In the genomic region with DNA sequence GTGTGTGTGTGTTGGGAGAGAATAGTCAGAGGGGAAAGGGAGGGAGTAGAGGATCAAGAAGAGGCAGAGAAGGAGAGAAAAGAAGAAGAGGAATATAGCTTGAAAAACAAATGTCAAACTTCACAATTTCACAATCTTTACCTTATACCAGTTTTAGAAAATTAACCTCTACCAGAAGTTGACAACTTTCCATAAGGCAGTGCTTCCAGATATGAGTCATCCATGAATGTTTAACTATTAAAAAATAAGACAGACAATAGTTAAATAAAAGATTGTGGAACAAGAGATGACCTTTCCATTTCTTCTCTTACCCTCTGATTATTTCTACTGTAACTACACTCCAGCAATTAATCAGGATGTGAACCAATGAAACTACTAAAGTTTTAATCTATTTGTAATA, we compare ENCODE assay signal across 24 cellular contexts.
DNase-seq lines count a peak whose midpoint lies in the region; TF ChIP-seq lines count a peak whose summit lies in the region.
"Had no signal": no experiment of that assay in that cellular context is flagged by ENCODE, and none has a peak within 500 bp of the region (broad histone marks: within the 10 kb centered on the region; RNA-seq: fewer than 3 reads in every experiment).

No MANE protein-coding gene starts in this region.

- no peaks in the 10 kb centered on the region for H3K9me3 ChIP-seq in mammary epithelial cell (replicated peaks; ENCODE audit: insufficient read depth, low read length)
- no peaks in the 10 kb centered on the region for H3K9me3 ChIP-seq in Peyer's patch
- H3K9me3 ChIP-seq: testis had no signal

- peak; percentile 23 for DNase-seq in MCF 10A (ENCODE audit: unreplicated experiment)
- no peak for DNase-seq in mammary epithelial cell
- peak; percentile 17 for DNase-seq in amniotic epithelial cell (ENCODE audit: low read depth)
- DNase-seq in fibroblast of pulmonary artery (ENCODE audit: low read depth), result peak; percentile 13
- no peak for DNase-seq in superior temporal gyrus (ENCODE audit: extremely low spot score)
- DNase-seq in Peyer's patch, result no peak
- no peak for DNase-seq in amniotic stem cell (lab: John Stamatoyannopoulos, UW)
- no peak for DNase-seq in activated CD8-positive, alpha-beta memory T cell treated with anti-CD3 and anti-CD28 coated beads, Interleukin-2, amount 50 U/mL, for 4 hours
- DNase-seq: activated CD4-positive, alpha-beta memory T cell treated with anti-CD3 and anti-CD28 coated beads, Interleukin-2, amount 10 ng/mL, durations not matched to agents 7 days and 5 days; activated CD4-positive, CD25-positive, alpha-beta regulatory T cell treated with anti-CD3 and anti-CD28 coated beads, Interleukin-2, amount 50 U/mL, for 72 hours; CD8-positive, alpha-beta T cell; cerebellar nuclear complex; DMS153; H7; naive B cell; NCI-H1092 treated with DMSO at 0.1 percent for 48 hours; NCI-H187 treated with DMSO at 0.1 percent for 48 hours; NCI-H69; stimulated activated naive CD4-positive, alpha-beta T cell; testis had no signal

- no peaks in the 10 kb centered on the region for H3K36me3 Mint-ChIP-seq in MCF 10A (ENCODE audit: insufficient read depth, unreplicated experiment)
- H3K36me3 Mint-ChIP-seq: activated naive CD8-positive, alpha-beta T cell; CD8-positive, alpha-beta T cell; IgD-negative memory B cell; naive B cell had no signal

- CTCF ChIA-PET in MCF 10A (lab: Yijun Ruan, JAX), result no interaction called here
- CTCF ChIA-PET in mammary epithelial cell (lab: Charles Lee; ENCODE audit: low non-redundant PET), result no interaction called here

- H3K36me3 ChIP-seq in mammary epithelial cell (ENCODE audit: insufficient read depth, low read length) (no peaks in the 10 kb centered on the region), Peyer's patch (no peaks in the 10 kb centered on the region)

- no peaks in the 10 kb centered on the region for H3K9me3 Mint-ChIP-seq in MCF 10A (ENCODE audit: unreplicated experiment)
- H3K9me3 Mint-ChIP-seq: activated CD4-positive, alpha-beta memory T cell treated with anti-CD3 and anti-CD28 coated beads, Interleukin-2, amount 10 ng/mL, durations not matched to agents 7 days and 5 days; CD8-positive, alpha-beta T cell; IgD-negative memory B cell had no signal

- no peak for TF ChIP-seq POLR2A in Peyer's patch (IDR thresholded peaks at IDR 0.05)

- TF ChIP-seq CTCF in MCF 10A (IDR thresholded peaks at IDR 0.05; ENCODE audit: unreplicated experiment), result no peak
- no peak for TF ChIP-seq CTCF in mammary epithelial cell (conservative IDR thresholded peaks at IDR 0.05 in 1 of 2, IDR thresholded peaks at IDR 0.05 in 1 of 2; ENCODE audit: extremely low read depth in 1 of 2, insufficient read depth in 1 of 2, low read depth in 1 of 2, low read length in 2 of 2)
- TF ChIP-seq CTCF in fibroblast of pulmonary artery (IDR thresholded peaks at IDR 0.05; ENCODE audit: low read length, missing control alignments), result no peak
- no peak for TF ChIP-seq CTCF in Peyer's patch (IDR thresholded peaks at IDR 0.05)

- no peak overlapping the region for H3K9ac ChIP-seq in mammary epithelial cell (ENCODE audit: insufficient read depth, low read length)

- H3K27ac Mint-ChIP-seq in MCF 10A (ENCODE audit: low read depth, unreplicated experiment), result peak overlapping the region; percentile 20
- H3K27ac Mint-ChIP-seq: activated CD4-positive, alpha-beta memory T cell treated with anti-CD3 and anti-CD28 coated beads, Interleukin-2, amount 10 ng/mL, durations not matched to agents 7 days and 5 days; activated naive CD8-positive, alpha-beta T cell; CD8-positive, alpha-beta T cell; IgD-negative memory B cell; naive B cell had no signal

- H3K27me3 ChIP-seq in mammary epithelial cell (ENCODE audit: insufficient read depth, low read length), result no peaks in the 10 kb centered on the region
- H3K27me3 ChIP-seq in Peyer's patch, result no peaks in the 10 kb centered on the region
- H3K27me3 ChIP-seq: hepatocyte, testis had no signal

- intact Hi-C loops in MCF 10A (cut with micrococcal nuclease), result no loop called here
- intact Hi-C loops in mammary epithelial cell (cut with micrococcal nuclease), result no loop called here

- peaks cover 16% of the 10 kb centered on the region for H3K4me1 Mint-ChIP-seq in MCF 10A (ENCODE audit: insufficient read depth, unreplicated experiment)
- H3K4me1 Mint-ChIP-seq: activated CD4-positive, alpha-beta memory T cell treated with anti-CD3 and anti-CD28 coated beads, Interleukin-2, amount 10 ng/mL, durations not matched to agents 7 days and 5 days; IgD-negative memory B cell; naive B cell had no signal

- H3K79me2 ChIP-seq in mammary epithelial cell (ENCODE audit: insufficient read depth, low read length), result no peaks in the 10 kb centered on the region
- H3K79me2 ChIP-seq: hepatocyte had no signal

- POLR2A ChIA-PET in MCF 10A (lab: Yijun Ruan, JAX), result interaction anchor here (0.6 kb wide), 1 partner anchor 13 kb away, joined by 3 read pairs; no protein-coding TSS in a partner anchor

- H3K27me3 Mint-ChIP-seq in MCF 10A (ENCODE audit: insufficient read depth, unreplicated experiment), result no peaks in the 10 kb centered on the region
- H3K27me3 Mint-ChIP-seq: activated CD4-positive, alpha-beta memory T cell treated with anti-CD3 and anti-CD28 coated beads, Interleukin-2, amount 10 ng/mL, durations not matched to agents 7 days and 5 days had no signal

- H4K20me1 ChIP-seq in mammary epithelial cell (ENCODE audit: insufficient read depth, low read length), result no peaks in the 10 kb centered on the region

- dilution Hi-C loops in mammary epithelial cell (cut with HindIII; ENCODE audit: low sequenced_read_pairs), result no loop called here

- no peak overlapping the region for H3K4me2 ChIP-seq in mammary epithelial cell (ENCODE audit: insufficient read depth, low read depth, low read length)
- H3K4me2 ChIP-seq: hepatocyte had no signal

- no peak overlapping the region for H3K27ac ChIP-seq in mammary epithelial cell (ENCODE audit: insufficient read depth, low read depth, low read length)
- H3K27ac ChIP-seq in Peyer's patch, result no peak overlapping the region
- H3K27ac ChIP-seq: 22Rv1, hepatocyte, testis had no signal

- in situ Hi-C loops in mammary epithelial cell (cut with MboI; ENCODE audit: low sequenced_read_pairs in 2 of 2), result no loop called here

- H3K4me3 ChIP-seq in mammary epithelial cell (replicated peaks in 1 of 3; ENCODE audit: insufficient read depth in 1 of 3, low read depth in 2 of 3, low read length in 3 of 3) (no peak overlapping the region), fibroblast of pulmonary artery (replicated peaks; ENCODE audit: low read depth, low read length) (no peak overlapping the region), Peyer's patch (no peak overlapping the region)
- H3K4me3 ChIP-seq: hepatocyte, testis had no signal

- no peak overlapping the region for H2AFZ ChIP-seq in mammary epithelial cell (ENCODE audit: low read depth, low read length)
- H2AFZ ChIP-seq: hepatocyte had no signal

- BruUV-seq in MCF 10A (replicated peaks; lab: Mats Ljungman, UMichigan) (no TSS peak), mammary epithelial cell (replicated peaks; lab: Mats Ljungman, UMichigan) (no TSS peak)

- no peak overlapping the region for H3K4me3 Mint-ChIP-seq in MCF 10A (ENCODE audit: unreplicated experiment)
- H3K4me3 Mint-ChIP-seq: activated CD4-positive, alpha-beta memory T cell treated with anti-CD3 and anti-CD28 coated beads, Interleukin-2, amount 10 ng/mL, durations not matched to agents 7 days and 5 days; activated naive CD8-positive, alpha-beta T cell; CD8-positive, alpha-beta T cell; IgD-negative memory B cell; naive B cell had no signal

- no peaks in the 10 kb centered on the region for H3K4me1 ChIP-seq in mammary epithelial cell (ENCODE audit: insufficient read depth, low read length)
- no peaks in the 10 kb centered on the region for H3K4me1 ChIP-seq in Peyer's patch
- H3K4me1 ChIP-seq: testis had no signal

Comparison
In these comparisons a context has a peak if more than half of its experiments do, and no peak if none do; other contexts are left out.
1. DNase-seq: peak in MCF 10A (single experiment), amniotic epithelial cell (single experiment) and fibroblast of pulmonary artery (single experiment); none in mammary epithelial cell (single experiment), superior temporal gyrus (single experiment), Peyer's patch (0 of 3), amniotic stem cell (single experiment) and activated CD8-positive, alpha-beta memory T cell treated with anti-CD3 and anti-CD28 coated beads, Interleukin-2, amount 50 U/mL, for 4 hours (single experiment).